9 cellular contexts compared by ENCODE assay signal in genomic region chr6:46651766-46652165, GRCh38. TPM values are rescaled to one million over a fixed set of nuclear protein-coding genes. Genes with fewer than 3 reads are reported as not detected.
A peak's percentile ranks its signal among the peaks of the same experiment; 100 is the strongest.
DNase-seq lines count a peak whose midpoint lies in the region; ATAC-seq, FAIRE-seq and TF ChIP-seq lines count a peak whose summit lies in the region.
"Had no signal": no experiment of that assay in that cellular context is flagged by ENCODE, and none has a peak within 500 bp of the region (broad histone marks: within the 10 kb centered on the region; RNA-seq: fewer than 3 reads in every experiment).

No MANE protein-coding gene starts in this region.

- no peak overlapping the region for H3K27ac ChIP-seq in K562 (ENCODE audit: extremely low read depth, low read depth, low read length)
- no peak overlapping the region for H3K27ac ChIP-seq in HepG2 (ENCODE audit: extremely low read length, insufficient read depth, low read length)
- peak overlapping the region in 2 of 4 donors; percentile 89 to 90 for H3K27ac ChIP-seq in tibial nerve

- H3K9ac ChIP-seq in K562 (ENCODE audit: insufficient read depth in 1 of 2, low read depth in 2 of 2, low read length in 2 of 2), result no peak overlapping the region
- no peak overlapping the region for H3K9ac ChIP-seq in HepG2 (ENCODE audit: insufficient read depth, low read depth, low read length)

- H3K4me1 ChIP-seq in K562 (replicated peaks in 1 of 2; ENCODE audit: control insufficient read depth in 2 of 2, insufficient read depth in 2 of 2, low read length in 2 of 2) (peaks cover 0 to 10% of the 10 kb centered on the region in 2 experiments; a peak in 2 of 5 replicates), HepG2 (ENCODE audit: insufficient read depth, low read length) (peaks cover 20% of the 10 kb centered on the region), tibial nerve (peaks cover 0 to 32% (median 11%) of the 10 kb centered on the region in 4 donors)

- no peak overlapping the region for H3K27ac Mint-ChIP-seq in activated T-cell treated with anti-CD3 and anti-CD28 coated beads, Interleukin-2, amount 50 U/mL, for 72 hours
- no peak overlapping the region for H3K27ac Mint-ChIP-seq in effector memory CD8-positive, alpha-beta T cell

- no peak for TF ChIP-seq RAD21 in K562 (CRISPR knock-in tag; conservative IDR thresholded peaks at IDR 0.05 in 1 of 2, IDR thresholded peaks at IDR 0.05 in 1 of 2)
- TF ChIP-seq RAD21 in HepG2 (CRISPR knock-in tag; IDR thresholded peaks at IDR 0.05), result no peak

- no peak for ATAC-seq in activated T-cell treated with anti-CD3 and anti-CD28 coated beads, Interleukin-2, amount 50 U/mL, for 72 hours (replicated peaks in 1 of 2)
- no peak for ATAC-seq in K562
- no peak for ATAC-seq in HepG2
- ATAC-seq in effector memory CD8-positive, alpha-beta T cell (replicated peaks), result no peak

- H3K79me2 ChIP-seq in K562 (ENCODE audit: control insufficient read depth, insufficient read depth, low read length), result no peaks in the 10 kb centered on the region
- no peaks in the 10 kb centered on the region for H3K79me2 ChIP-seq in HepG2 (ENCODE audit: insufficient read depth, low read length)

- no peaks in the 10 kb centered on the region for H4K20me1 ChIP-seq in K562 (replicated peaks; ENCODE audit: control insufficient read depth, insufficient read depth, low read length)
- no peaks in the 10 kb centered on the region for H4K20me1 ChIP-seq in HepG2 (ENCODE audit: insufficient read depth, low read length)

- in situ Hi-C loops in K562 (cut with MboI), result no loop called here
- in situ Hi-C loops in HepG2 (cut with HindIII; ENCODE audit: extremely low pct_ligation_motif_present, low pct_unique_long_range_greater_than_20kb), result no loop called here

- peak overlapping the region; percentile 94 for H3K4me3 Mint-ChIP-seq in activated T-cell treated with anti-CD3 and anti-CD28 coated beads, Interleukin-2, amount 50 U/mL, for 72 hours
- H3K4me3 Mint-ChIP-seq in effector memory CD8-positive, alpha-beta T cell, result peak overlapping the region in 1 of 2 donors; percentile 83

- H2AFZ ChIP-seq in K562 (ENCODE audit: low read depth, low read length), result no peak overlapping the region
- H2AFZ ChIP-seq in HepG2 (ENCODE audit: low read length), result no peak overlapping the region

- H3K36me3 Mint-ChIP-seq in activated T-cell treated with anti-CD3 and anti-CD28 coated beads, Interleukin-2, amount 50 U/mL, for 72 hours (ENCODE audit: insufficient read depth in 2 of 2), result no peaks in the 10 kb centered on the region
- no peaks in the 10 kb centered on the region for H3K36me3 Mint-ChIP-seq in effector memory CD8-positive, alpha-beta T cell (ENCODE audit: insufficient read depth)

- H3K4me2 ChIP-seq in K562 (ENCODE audit: insufficient read depth, low read length), result no peak overlapping the region
- H3K4me2 ChIP-seq in HepG2 (ENCODE audit: low read depth, low read length), result peak overlapping the region; percentile 93; the same call in 1 of the 2 replicates

- intact Hi-C loops in K562 (cut with micrococcal nuclease) (no loop called here), HepG2 (cut with micrococcal nuclease; ENCODE audit: unreplicated experiment) (loop anchor here (10.0 kb wide), 1 partner anchor 157 kb away; the partner anchor contains the start of gene RCAN2)

- no peak overlapping the region for H3K4me3 ChIP-seq in K562
- H3K4me3 ChIP-seq in HepG2 (replicated peaks in 1 of 3; ENCODE audit: insufficient read depth in 1 of 3, low read depth in 2 of 3, low read length in 3 of 3), result no peak overlapping the region
- peak overlapping the region in 3 of 4 donors; percentile 72 to 96 (median 84) for H3K4me3 ChIP-seq in tibial nerve

- TF ChIP-seq EP300 in K562 (IDR thresholded peaks at IDR 0.05; ENCODE audit: low read length), result no peak
- no peak for TF ChIP-seq EP300 in HepG2 (IDR thresholded peaks at IDR 0.05; ENCODE audit: low read depth in 2 of 2, low read length in 2 of 2)
- TF ChIP-seq EP300 in HepG2 (CRISPR knock-in tag; IDR thresholded peaks at IDR 0.05; ENCODE audit: borderline replicate concordance), result no peak
- no peak for TF ChIP-seq EP300 in tibial nerve (IDR thresholded peaks at IDR 0.05)

- DNase-seq in activated T-cell treated with anti-CD3 and anti-CD28 coated beads, Interleukin-2, amount 50 U/mL, for 72 hours, result no peak
- no peak for DNase-seq in activated T-cell treated with anti-CD3 and anti-CD28 coated beads, Interleukin-2, amount 50 U/mL, for 48 hours
- DNase-seq in K562 (ENCODE audit: extremely low read depth in 1 of 4, low spot score in 3 of 4) (no peak), HepG2 (ENCODE audit: low spot score) (no peak), tibial nerve (ENCODE audit: low spot score in 2 of 2) (no peak), dedifferentiated amniotic fluid mesenchymal stem cell (ENCODE audit: extremely low spot score) (no peak), KG1 (lab: John Stamatoyannopoulos, UW) (no peak)
- DNase-seq in effector memory CD8-positive, alpha-beta T cell, result no peak
- DNase-seq: NCI-H774 had no signal

- no peaks in the 10 kb centered on the region for H3K9me3 ChIP-seq in K562 (replicated peaks; ENCODE audit: control insufficient read depth, insufficient read depth, low read depth, low read length)
- no peaks in the 10 kb centered on the region for H3K9me3 ChIP-seq in HepG2 (ENCODE audit: low read length)
- H3K9me3 ChIP-seq in tibial nerve, result no peaks in the 10 kb centered on the region

- no TSS peak for BruUV-seq in K562 (replicated peaks; lab: Mats Ljungman, UMichigan)
- BruUV-seq in HepG2 (replicated peaks; lab: Mats Ljungman, UMichigan), result no TSS peak

- peaks cover 0 to 1% of the 10 kb centered on the region in 2 donors for H3K9me3 Mint-ChIP-seq in activated T-cell treated with anti-CD3 and anti-CD28 coated beads, Interleukin-2, amount 50 U/mL, for 72 hours
- no peaks in the 10 kb centered on the region for H3K9me3 Mint-ChIP-seq in effector memory CD8-positive, alpha-beta T cell

- peaks cover 15% of the 10 kb centered on the region for H3K4me1 Mint-ChIP-seq in activated T-cell treated with anti-CD3 and anti-CD28 coated beads, Interleukin-2, amount 50 U/mL, for 72 hours (ENCODE audit: low read depth)
- H3K4me1 Mint-ChIP-seq in effector memory CD8-positive, alpha-beta T cell (ENCODE audit: low read depth in 2 of 2), result peaks cover 13 to 14% of the 10 kb centered on the region in 2 donors

- no peaks in the 10 kb centered on the region for H3K9me1 ChIP-seq in K562 (ENCODE audit: control insufficient read depth, insufficient read depth, low read length)

- 3% methylated on average over 6 of the region's 6 CpGs for WGBS in K562 (ENCODE audit: insufficient coverage, low coverage, missing lambda C conversion rate)
- WGBS in HepG2 (ENCODE audit: low lambda C conversion rate), result 5% methylated on average over 6 of the region's 6 CpGs
- WGBS in tibial nerve, 2 donors, result 34 to 37% methylated on average over 6 of the region's 6 CpGs

- peak; percentile 15 for FAIRE-seq in K562 (lab: Jason Lieb, UNC)
- FAIRE-seq in HepG2 (lab: Jason Lieb, UNC), result no peak

- POLR2A ChIA-PET in K562 (lab: Yijun Ruan, JAX) (no interaction called here), HepG2 (lab: Yijun Ruan, JAX) (no interaction called here)

- H3K27me3 ChIP-seq in K562 (ENCODE audit: control insufficient read depth in 2 of 2, insufficient read depth in 2 of 2, low read length in 2 of 2) (peaks cover 2 to 11% of the 10 kb centered on the region in 2 experiments; a peak in 3 of 5 replicates), HepG2 (ENCODE audit: control insufficient read depth in 1 of 2, insufficient read depth in 2 of 2, low read length in 2 of 2) (peaks cover 0 to 25% of the 10 kb centered on the region in 2 experiments; a peak in 2 of 5 replicates), tibial nerve (no peaks in the 10 kb centered on the region)

- H3K27me3 Mint-ChIP-seq in activated T-cell treated with anti-CD3 and anti-CD28 coated beads, Interleukin-2, amount 50 U/mL, for 72 hours (ENCODE audit: low read depth), result peaks cover 45% of the 10 kb centered on the region
- H3K27me3 Mint-ChIP-seq in effector memory CD8-positive, alpha-beta T cell, result peaks cover 65 to 68% of the 10 kb centered on the region in 2 donors

- no peak for TF ChIP-seq POLR2A in K562 (conservative IDR thresholded peaks at IDR 0.05)
- no peak for TF ChIP-seq POLR2A in HepG2 (IDR thresholded peaks at IDR 0.05; ENCODE audit: insufficient read depth in 1 of 2, low read depth in 2 of 2, low read length in 2 of 2)
- TF ChIP-seq POLR2A in tibial nerve (IDR thresholded peaks at IDR 0.05), result no peak

- CTCF ChIA-PET in K562 (lab: Yijun Ruan, JAX; ENCODE audit: low intra/inter-chr PET ratio), result no interaction called here
- CTCF ChIA-PET in HepG2 (lab: Yijun Ruan, JAX; ENCODE audit: low intra/inter-chr PET ratio, low total read pairs), result no interaction called here

- TF ChIP-seq CTCF in K562 (IDR thresholded peaks at IDR 0.05 in 2 of 3, conservative IDR thresholded peaks at IDR 0.05 in 1 of 3; ENCODE audit: insufficient read depth in 2 of 3, low read depth in 1 of 3, low read length in 3 of 3) (no peak), HepG2 (CRISPR knock-in tag; IDR thresholded peaks at IDR 0.05) (no peak), tibial nerve (IDR thresholded peaks at IDR 0.05) (no peak)

- H3K36me3 ChIP-seq in K562 (ENCODE audit: control insufficient read depth, insufficient read depth, low read length), result no peaks in the 10 kb centered on the region
- H3K36me3 ChIP-seq in HepG2 (replicated peaks in 1 of 2; ENCODE audit: control insufficient read depth in 1 of 2, insufficient read depth in 2 of 2, low read length in 2 of 2), result no peaks in the 10 kb centered on the region
- H3K36me3 ChIP-seq in tibial nerve, result peaks cover 0 to 3% (median 0%) of the 10 kb centered on the region in 3 donors

RNA-seq across cellular contexts. Expression of gene CYP39A1, which starts 0.9 kb away (rescaled TPM):
- total RNA-seq in activated T-cell treated with anti-CD3 and anti-CD28 coated beads, Interleukin-2, amount 50 U/mL, for 72 hours, result not detected
- total RNA-seq in K562 (2011; cell fraction: chromatin; rRNA removed; ENCODE audit: low replicate concordance), result not detected in 2 replicates
- total RNA-seq in K562 (2011; cell fraction: nucleolus; rRNA removed), result not detected in 2 replicates
- not detected in 2 replicates for total RNA-seq in K562 (2011; cell fraction: nucleoplasm; rRNA removed)
- not detected in 2 replicates for total RNA-seq in K562 (2014; rRNA removed)
- not detected in 2 replicates for total RNA-seq in K562 (2014; rRNA removed; fragmentation: Illumina TruSeq; extraction: Trizol)
- total RNA-seq in K562 (2015; rRNA removed; fragmentation: Illumina TruSeq; extraction: Trizol), result not detected in 2 replicates
- total RNA-seq in K562 (2021), result not detected in 2 replicates
- polyA plus RNA-seq in K562 (2011; rRNA removed), result not detected in 2 replicates
- polyA plus RNA-seq in K562 (2011; cell fraction: cytosol; rRNA removed), result not detected in 2 replicates
- not detected in 2 replicates for polyA plus RNA-seq in K562 (2011; cell fraction: nucleus; rRNA removed)
- polyA plus RNA-seq in K562 (2012), result not detected in 2 replicates
- polyA plus RNA-seq in K562 (2014; fragmentation: Illumina TruSeq; extraction: Trizol), result not detected in 2 replicates
- polyA plus RNA-seq in K562 (2014; fragmentation: Nextera tagmentation; extraction: Ambion mirVana), result not detected
- not detected in 2 replicates for polyA plus RNA-seq in K562 (2014; rRNA removed)
- not detected in 2 replicates for polyA minus RNA-seq in K562 (2011; rRNA and poly(A)+ RNA removed)
- polyA minus RNA-seq in K562 (2011; cell fraction: cytosol; rRNA and poly(A)+ RNA removed), result not detected in 2 replicates
- polyA minus RNA-seq in K562 (2011; cell fraction: nucleus; rRNA and poly(A)+ RNA removed), result not detected in 2 replicates
- not detected in 2 replicates for total RNA-seq in HepG2 (2016; rRNA removed; fragmentation: Illumina TruSeq; extraction: Trizol)
- total RNA-seq in HepG2 (2016; cell fraction: cytosol; rRNA removed; fragmentation: Illumina TruSeq; extraction: Trizol; ENCODE audit: low read depth), result not detected in 2 replicates
- total RNA-seq in HepG2 (2016; cell fraction: insoluble cytoplasmic fraction; rRNA removed; fragmentation: Illumina TruSeq; extraction: Trizol), result 0.04 and 0.21 TPM in 2 replicates
- total RNA-seq in HepG2 (2016; cell fraction: membrane; rRNA removed; fragmentation: Illumina TruSeq; extraction: Trizol), result not detected in 2 replicates
- total RNA-seq in HepG2 (2016; cell fraction: nucleus; rRNA removed; fragmentation: Illumina TruSeq; extraction: Trizol), result not detected in 2 replicates
- polyA plus RNA-seq in HepG2 (2011; rRNA removed), result 0.04 and 0.13 TPM in 2 replicates
- 0.09 TPM in 1 of 2 replicates, not detected in the other for polyA plus RNA-seq in HepG2 (2011; cell fraction: cytosol; rRNA removed)
- 0.09 TPM in 1 of 2 replicates, not detected in the other for polyA plus RNA-seq in HepG2 (2011; cell fraction: nucleus; rRNA removed)
- 0.05 TPM in 1 of 2 replicates, not detected in the other for polyA plus RNA-seq in HepG2 (2012)
- polyA plus RNA-seq in HepG2 (2016; cell fraction: cytosol; fragmentation: Illumina TruSeq; extraction: Trizol; ENCODE audit: low read depth), result not detected in 2 replicates
- not detected in 2 replicates for polyA plus RNA-seq in HepG2 (2016; cell fraction: insoluble cytoplasmic fraction; fragmentation: Illumina TruSeq; extraction: Trizol; ENCODE audit: low read depth)
- polyA plus RNA-seq in HepG2 (2016; cell fraction: membrane; fragmentation: Illumina TruSeq; extraction: Trizol; ENCODE audit: low read depth), result not detected in 2 replicates
- polyA plus RNA-seq in HepG2 (2016; cell fraction: nucleus; fragmentation: Illumina TruSeq; extraction: Trizol; ENCODE audit: insufficient read depth, low read depth), result not detected in 2 replicates
- polyA minus RNA-seq in HepG2 (2011; rRNA and poly(A)+ RNA removed; ENCODE audit: low replicate concordance), result not detected in 2 replicates
- polyA minus RNA-seq in HepG2 (2011; cell fraction: cytosol; rRNA and poly(A)+ RNA removed), result not detected in 2 replicates
- 0.37 and 0.77 TPM in 2 replicates for polyA minus RNA-seq in HepG2 (2011; cell fraction: nucleus; rRNA and poly(A)+ RNA removed)
- 10 to 100 TPM in 1 of 4 donors, 1 to 10 TPM in 3; 3.3 to 12.1 (median 5.6) TPM for total RNA-seq in tibial nerve

RNA-seq across cellular contexts. Expression of gene SLC25A27, which starts 1.0 kb away (rescaled TPM):
- 1 to 10 TPM; 1.1 to 2.5 TPM for total RNA-seq in activated T-cell treated with anti-CD3 and anti-CD28 coated beads, Interleukin-2, amount 50 U/mL, for 72 hours
- total RNA-seq in K562 (2011; cell fraction: chromatin; rRNA removed; ENCODE audit: low replicate concordance), result 0.55 TPM in 1 of 2 replicates, not detected in the other
- total RNA-seq in K562 (2011; cell fraction: nucleolus; rRNA removed), result not detected in 2 replicates
- total RNA-seq in K562 (2011; cell fraction: nucleoplasm; rRNA removed), result 2.8 TPM in 1 of 2 replicates, not detected in the other
- not detected in 2 replicates for total RNA-seq in K562 (2014; rRNA removed)
- not detected in 2 replicates for total RNA-seq in K562 (2014; rRNA removed; fragmentation: Illumina TruSeq; extraction: Trizol)
- not detected in 2 replicates for total RNA-seq in K562 (2015; rRNA removed; fragmentation: Illumina TruSeq; extraction: Trizol)
- total RNA-seq in K562 (2021), result not detected in 2 replicates
- polyA plus RNA-seq in K562 (2011; rRNA removed), result not detected in 2 replicates
- polyA plus RNA-seq in K562 (2011; cell fraction: cytosol; rRNA removed), result not detected in 2 replicates
- 0.35 TPM in 1 of 2 replicates, not detected in the other for polyA plus RNA-seq in K562 (2011; cell fraction: nucleus; rRNA removed)
- polyA plus RNA-seq in K562 (2012), result not detected in 2 replicates
- not detected in 2 replicates for polyA plus RNA-seq in K562 (2014; fragmentation: Illumina TruSeq; extraction: Trizol)
- not detected for polyA plus RNA-seq in K562 (2014; fragmentation: Nextera tagmentation; extraction: Ambion mirVana)
- polyA plus RNA-seq in K562 (2014; rRNA removed), result 0.69 TPM in 1 of 2 replicates, not detected in the other
- polyA minus RNA-seq in K562 (2011; rRNA and poly(A)+ RNA removed), result not detected in 2 replicates
- polyA minus RNA-seq in K562 (2011; cell fraction: cytosol; rRNA and poly(A)+ RNA removed), result not detected in 2 replicates
- polyA minus RNA-seq in K562 (2011; cell fraction: nucleus; rRNA and poly(A)+ RNA removed), result not detected in 2 replicates
- total RNA-seq in HepG2 (2016; rRNA removed; fragmentation: Illumina TruSeq; extraction: Trizol), result 0.32 and 0.46 TPM in 2 replicates
- not detected in 2 replicates for total RNA-seq in HepG2 (2016; cell fraction: cytosol; rRNA removed; fragmentation: Illumina TruSeq; extraction: Trizol; ENCODE audit: low read depth)
- total RNA-seq in HepG2 (2016; cell fraction: insoluble cytoplasmic fraction; rRNA removed; fragmentation: Illumina TruSeq; extraction: Trizol), result 1.00 TPM in 1 of 2 replicates, not detected in the other
- 0.22 and 0.41 TPM in 2 replicates for total RNA-seq in HepG2 (2016; cell fraction: membrane; rRNA removed; fragmentation: Illumina TruSeq; extraction: Trizol)
- total RNA-seq in HepG2 (2016; cell fraction: nucleus; rRNA removed; fragmentation: Illumina TruSeq; extraction: Trizol), result 1.4 and 2.5 TPM in 2 replicates
- polyA plus RNA-seq in HepG2 (2011; rRNA removed), result 1.3 and 1.8 TPM in 2 replicates
- polyA plus RNA-seq in HepG2 (2011; cell fraction: cytosol; rRNA removed), result not detected in 2 replicates
- 4.5 and 5.8 TPM in 2 replicates for polyA plus RNA-seq in HepG2 (2011; cell fraction: nucleus; rRNA removed)
- polyA plus RNA-seq in HepG2 (2012), result 1.5 and 2.6 TPM in 2 replicates
- polyA plus RNA-seq in HepG2 (2016; cell fraction: cytosol; fragmentation: Illumina TruSeq; extraction: Trizol; ENCODE audit: low read depth), result not detected in 2 replicates
- not detected in 2 replicates for polyA plus RNA-seq in HepG2 (2016; cell fraction: insoluble cytoplasmic fraction; fragmentation: Illumina TruSeq; extraction: Trizol; ENCODE audit: low read depth)
- polyA plus RNA-seq in HepG2 (2016; cell fraction: membrane; fragmentation: Illumina TruSeq; extraction: Trizol; ENCODE audit: low read depth), result not detected in 2 replicates
- polyA plus RNA-seq in HepG2 (2016; cell fraction: nucleus; fragmentation: Illumina TruSeq; extraction: Trizol; ENCODE audit: insufficient read depth, low read depth), result 2.5 and 4.7 TPM in 2 replicates
- 0.12 and 0.89 TPM in 2 replicates for polyA minus RNA-seq in HepG2 (2011; rRNA and poly(A)+ RNA removed; ENCODE audit: low replicate concordance)
- not detected in 2 replicates for polyA minus RNA-seq in HepG2 (2011; cell fraction: cytosol; rRNA and poly(A)+ RNA removed)
- 2.2 and 2.6 TPM in 2 replicates for polyA minus RNA-seq in HepG2 (2011; cell fraction: nucleus; rRNA and poly(A)+ RNA removed)
- total RNA-seq in tibial nerve, result 10 to 100 TPM; 42.2 to 57.8 (median 50.8) TPM

RNA-seq across cellular contexts. Expression of gene TDRD6, which starts 35.9 kb away (rescaled TPM):
- not detected for total RNA-seq in activated T-cell treated with anti-CD3 and anti-CD28 coated beads, Interleukin-2, amount 50 U/mL, for 72 hours
- total RNA-seq in K562 (2011; cell fraction: chromatin; rRNA removed; ENCODE audit: low replicate concordance), result 0.14 TPM in 1 of 2 replicates, not detected in the other
- 0.13 and 0.17 TPM in 2 replicates for total RNA-seq in K562 (2011; cell fraction: nucleolus; rRNA removed)
- total RNA-seq in K562 (2011; cell fraction: nucleoplasm; rRNA removed), result 0.15 TPM in 1 of 2 replicates, not detected in the other
- total RNA-seq in K562 (2014; rRNA removed) (under 0.01 and 0.04 TPM in 2 replicates), K562 (2014; rRNA removed; fragmentation: Illumina TruSeq; extraction: Trizol) (0.10 and 0.15 TPM in 2 replicates), K562 (2015; rRNA removed; fragmentation: Illumina TruSeq; extraction: Trizol) (0.14 and 0.19 TPM in 2 replicates), K562 (2021) (0.11 and 0.22 TPM in 2 replicates), HepG2 (2016; rRNA removed; fragmentation: Illumina TruSeq; extraction: Trizol) (not detected in 2 replicates), tibial nerve (1 to 10 TPM in 2 of 4 donors, under 1 TPM in 2; 0.60 to 2.2 (median 1.2) TPM)
- polyA plus RNA-seq in K562 (2011; rRNA removed) (0.01 and 0.21 TPM in 2 replicates), K562 (2014; fragmentation: Illumina TruSeq; extraction: Trizol) (0.03 and 0.13 TPM in 2 replicates), K562 (2014; fragmentation: Nextera tagmentation; extraction: Ambion mirVana) (under 1 TPM in 1 of 2 experiments, not detected in 1; 0.04 TPM), K562 (2014; rRNA removed) (0.53 TPM in 1 of 2 replicates, not detected in the other), HepG2 (2011; rRNA removed) (0.01 TPM in 1 of 2 replicates, not detected in the other)
- 0.06 TPM in 1 of 2 replicates, not detected in the other for polyA plus RNA-seq in K562 (2011; cell fraction: cytosol; rRNA removed)
- polyA plus RNA-seq in K562 (2011; cell fraction: nucleus; rRNA removed), result not detected in 2 replicates
- polyA plus RNA-seq in K562 (2012), result 0.03 and 0.53 TPM in 2 replicates
- 0.15 and 0.18 TPM in 2 replicates for polyA minus RNA-seq in K562 (2011; rRNA and poly(A)+ RNA removed)
- polyA minus RNA-seq in K562 (2011; cell fraction: cytosol; rRNA and poly(A)+ RNA removed), result not detected in 2 replicates
- polyA minus RNA-seq in K562 (2011; cell fraction: nucleus; rRNA and poly(A)+ RNA removed), result under 0.01 TPM in 1 of 2 replicates, not detected in the other
- total RNA-seq in HepG2 (2016; cell fraction: cytosol; rRNA removed; fragmentation: Illumina TruSeq; extraction: Trizol; ENCODE audit: low read depth), result not detected in 2 replicates
- total RNA-seq in HepG2 (2016; cell fraction: insoluble cytoplasmic fraction; rRNA removed; fragmentation: Illumina TruSeq; extraction: Trizol), result not detected in 2 replicates
- not detected in 2 replicates for total RNA-seq in HepG2 (2016; cell fraction: membrane; rRNA removed; fragmentation: Illumina TruSeq; extraction: Trizol)
- total RNA-seq in HepG2 (2016; cell fraction: nucleus; rRNA removed; fragmentation: Illumina TruSeq; extraction: Trizol), result not detected in 2 replicates
- polyA plus RNA-seq in HepG2 (2011; cell fraction: cytosol; rRNA removed), result not detected in 2 replicates
- not detected in 2 replicates for polyA plus RNA-seq in HepG2 (2011; cell fraction: nucleus; rRNA removed)
- not detected in 2 replicates for polyA plus RNA-seq in HepG2 (2012)
- polyA plus RNA-seq in HepG2 (2016; cell fraction: cytosol; fragmentation: Illumina TruSeq; extraction: Trizol; ENCODE audit: low read depth), result not detected in 2 replicates
- not detected in 2 replicates for polyA plus RNA-seq in HepG2 (2016; cell fraction: insoluble cytoplasmic fraction; fragmentation: Illumina TruSeq; extraction: Trizol; ENCODE audit: low read depth)
- polyA plus RNA-seq in HepG2 (2016; cell fraction: membrane; fragmentation: Illumina TruSeq; extraction: Trizol; ENCODE audit: low read depth), result not detected in 2 replicates
- not detected in 2 replicates for polyA plus RNA-seq in HepG2 (2016; cell fraction: nucleus; fragmentation: Illumina TruSeq; extraction: Trizol; ENCODE audit: insufficient read depth, low read depth)
- polyA minus RNA-seq in HepG2 (2011; rRNA and poly(A)+ RNA removed; ENCODE audit: low replicate concordance), result 0.02 TPM in 2 replicates
- polyA minus RNA-seq in HepG2 (2011; cell fraction: cytosol; rRNA and poly(A)+ RNA removed), result not detected in 2 replicates
- not detected in 2 replicates for polyA minus RNA-seq in HepG2 (2011; cell fraction: nucleus; rRNA and poly(A)+ RNA removed)

Comparison
In these comparisons a context has a peak if more than half of its experiments do, and no peak if none do; other contexts are left out.
1. H3K4me3 ChIP-seq: peak in tibial nerve (3 of 4); none in K562 (single experiment) and HepG2 (0 of 3).
2. RNA of gene SLC25A27, which starts 1.0 kb away (total RNA-seq): 42.2 to 57.8 TPM in tibial nerve; 1.1 to 2.5 TPM in activated T-cell treated with anti-CD3 and anti-CD28 coated beads, Interleukin-2, amount 50 U/mL, for 72 hours, 0.22 to 2.5 TPM in HepG2 and 0.55 to 2.8 TPM in K562; every median in the first group is over 10 times any median in the second.